ENCODE assay signal across 14 cellular contexts in the genomic region with DNA sequence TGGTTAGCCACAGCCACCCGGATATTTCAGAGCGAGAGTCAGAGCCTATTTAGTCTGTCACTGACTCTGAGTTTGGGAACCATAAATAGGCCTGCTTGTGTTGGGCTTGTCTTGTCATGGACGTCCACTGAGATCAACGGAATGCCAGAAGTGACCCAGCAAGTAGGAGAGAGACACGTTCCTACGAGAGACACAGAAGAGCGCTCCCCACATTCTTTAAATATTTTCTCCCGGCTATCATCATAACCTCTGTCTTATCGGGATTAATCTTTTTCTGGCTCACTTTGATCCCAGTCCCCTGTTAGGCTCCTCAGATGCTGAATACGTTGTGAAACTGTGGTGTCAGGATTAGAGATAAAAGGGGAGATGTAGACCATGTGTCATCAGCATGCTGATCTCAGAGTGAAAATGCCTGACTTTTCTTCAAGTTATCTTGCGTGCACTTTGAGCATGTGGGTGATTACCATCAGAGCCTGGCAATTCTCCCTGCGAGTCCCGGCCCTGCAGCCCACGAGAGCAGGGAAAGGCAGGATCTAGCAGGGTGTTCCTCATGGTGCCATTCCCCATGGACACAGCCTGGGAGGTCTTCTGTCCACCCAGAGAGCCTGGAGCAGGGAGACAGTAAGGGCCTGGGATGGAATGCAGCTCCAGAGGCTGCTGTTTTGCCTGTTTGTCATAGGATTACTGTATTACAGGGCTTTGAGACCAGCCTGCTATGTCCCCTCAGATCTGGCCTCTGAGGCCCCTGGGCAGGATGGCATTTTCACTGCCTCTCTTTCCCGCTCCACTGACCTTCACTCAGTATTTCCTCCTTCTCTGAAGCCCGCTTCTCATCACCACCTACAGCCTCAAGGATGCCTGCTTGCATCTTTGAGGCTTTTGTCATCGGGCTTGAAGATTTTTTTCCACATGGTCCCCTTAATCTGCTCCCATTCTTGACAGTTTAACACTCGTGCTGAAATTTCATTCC. TPM values are rescaled to one million over a fixed set of nuclear protein-coding genes. Genes with fewer than 3 reads are reported as not detected.
DNase-seq lines count a peak whose midpoint lies in the region; ATAC-seq and TF ChIP-seq lines count a peak whose summit lies in the region.
"Had no signal": no experiment of that assay in that cellular context is flagged by ENCODE, and none has a peak within 500 bp of the region (broad histone marks: within the 10 kb centered on the region; RNA-seq: fewer than 3 reads in every experiment).

No MANE protein-coding gene starts in this region.

- peaks cover 13% of the 10 kb centered on the region for H3K4me1 ChIP-seq in hepatocyte (ENCODE audit: insufficient read depth)

- no peaks in the 10 kb centered on the region for H3K4me1 Mint-ChIP-seq in activated naive CD8-positive, alpha-beta T cell treated with anti-CD3 and anti-CD28 coated beads, Interleukin-2, amount 50 U/mL, for 24 hours

- H3K9me3 Mint-ChIP-seq in activated naive CD8-positive, alpha-beta T cell treated with anti-CD3 and anti-CD28 coated beads, Interleukin-2, amount 50 U/mL, for 24 hours = peaks cover 6% of the 10 kb centered on the region

- no peak overlapping the region for H3K4me3 Mint-ChIP-seq in activated naive CD8-positive, alpha-beta T cell treated with anti-CD3 and anti-CD28 coated beads, Interleukin-2, amount 50 U/mL, for 24 hours

- no peaks in the 10 kb centered on the region for H3K36me3 ChIP-seq in hepatocyte (replicated peaks; ENCODE audit: insufficient read depth, low read depth)

- H2AFZ ChIP-seq in hepatocyte = no peak overlapping the region

- H3K27me3 ChIP-seq in hepatocyte = no peaks in the 10 kb centered on the region

- DNase-seq in H4 (ENCODE audit: low spot score) = peak; percentile 17
- DNase-seq in T1000 (lab: John Stamatoyannopoulos, UW) = peak; percentile 58
- peak; percentile 66 for DNase-seq in hepatocyte (ENCODE audit: low spot score)
- DNase-seq in skeletal muscle cell (ENCODE audit: low read depth) = peak; percentile 70
- no peak for DNase-seq in NOMO-1 (lab: John Stamatoyannopoulos, UW; ENCODE audit: unreplicated experiment in 2 of 2)
- DNase-seq in HT-29 (ENCODE audit: low spot score) = no peak
- DNase-seq in activated naive CD8-positive, alpha-beta T cell treated with anti-CD3 and anti-CD28 coated beads, Interleukin-2, amount 50 U/mL, for 24 hours = no peak
- DNase-seq: activated CD4-positive, CD25-positive, alpha-beta regulatory T cell treated with anti-CD3 and anti-CD28 coated beads, Interleukin-2, amount 50 U/mL, for 72 hours; effector CD8-positive, alpha-beta T cell; NCI-H1092 treated with DMSO at 0.1 percent for 48 hours; OCI-M1; right cardiac atrium had no signal

- peak overlapping the region; percentile 80 for H3K27ac ChIP-seq in hepatocyte

- no peaks in the 10 kb centered on the region for H4K20me1 ChIP-seq in hepatocyte (ENCODE audit: insufficient read depth, poor library complexity, severe bottlenecking)

- H3K9me2 ChIP-seq in hepatocyte (replicated peaks; ENCODE audit: insufficient read depth) = no peaks in the 10 kb centered on the region

- H3K27ac Mint-ChIP-seq in activated naive CD8-positive, alpha-beta T cell treated with anti-CD3 and anti-CD28 coated beads, Interleukin-2, amount 50 U/mL, for 24 hours = no peak overlapping the region
- H3K27ac Mint-ChIP-seq: activated T-helper 2 cell treated with anti-CD3 and anti-CD28 coated beads, Interferon-gamma antibody, Interleukin-2, Interleukin-4, amounts not matched to agents 10 μg/mL and 5 μg/mL and 100 μg/mL, durations not matched to agents 14 hours and 24 hours and 36 hours had no signal

- H3K4me2 ChIP-seq in hepatocyte = peak overlapping the region; percentile 60

- no peak for TF ChIP-seq CTCF in hepatocyte (IDR thresholded peaks at IDR 0.05; ENCODE audit: poor library complexity)

- 24% methylated on average over 18 of the region's 18 CpGs for WGBS in hepatocyte (ENCODE audit: low lambda C conversion rate, missing lambda C conversion rate)

- no peaks in the 10 kb centered on the region for H3K36me3 Mint-ChIP-seq in activated naive CD8-positive, alpha-beta T cell treated with anti-CD3 and anti-CD28 coated beads, Interleukin-2, amount 50 U/mL, for 24 hours (ENCODE audit: low read depth)

- no peak for ATAC-seq in GM21526 (IDR thresholded peaks at IDR 0.05; ENCODE audit: low FRiP score, unreplicated experiment)
- no peak for ATAC-seq in activated naive CD8-positive, alpha-beta T cell treated with anti-CD3 and anti-CD28 coated beads, Interleukin-2, amount 50 U/mL, for 24 hours

- H3K27me3 Mint-ChIP-seq in activated naive CD8-positive, alpha-beta T cell treated with anti-CD3 and anti-CD28 coated beads, Interleukin-2, amount 50 U/mL, for 24 hours = no peaks in the 10 kb centered on the region

- no peaks in the 10 kb centered on the region for H3K79me2 ChIP-seq in hepatocyte

- H3K9me3 ChIP-seq in hepatocyte (ENCODE audit: low read depth) = no peaks in the 10 kb centered on the region

- H3K4me3 ChIP-seq in hepatocyte (no peak overlapping the region), skeletal muscle cell (ENCODE audit: low read depth, low read length) (no peak overlapping the region)

RNA-seq across cellular contexts. Expression of gene TENM3, which starts 2.8 kb away (rescaled TPM):
- total RNA-seq in H4 (2014; rRNA removed; shearing (Covaris generic)) = 108 and 110 TPM in 2 replicates
- 70.9 and 88.5 TPM in 2 replicates for total RNA-seq in hepatocyte
- 13.7 and 16.1 TPM in 2 replicates for polyA plus RNA-seq in hepatocyte
- total RNA-seq in HT-29 (2014; rRNA removed; shearing (Covaris generic)) = 4.4 and 5.3 TPM in 2 replicates

Comparison
In these comparisons a context has a peak if more than half of its experiments do, and no peak if none do; other contexts are left out.
1. DNase-seq: peak in H4 (single experiment), T1000 (single experiment), hepatocyte (single experiment) and skeletal muscle cell (single experiment); none in NOMO-1 (0 of 2), HT-29 (single experiment) and activated naive CD8-positive, alpha-beta T cell treated with anti-CD3 and anti-CD28 coated beads, Interleukin-2, amount 50 U/mL, for 24 hours (single experiment).
2. RNA of gene TENM3, which starts 2.8 kb away (total RNA-seq): 108 to 110 TPM in H4 and 70.9 to 88.5 TPM in hepatocyte; 4.4 to 5.3 TPM in HT-29; every median in the first group is over 10 times any median in the second.